In genomic region chr5:175729829-175730277, GRCh38 we compare ENCODE assay signal across 8 cellular contexts.
DNase-seq lines count a peak whose midpoint lies in the region; ATAC-seq and TF ChIP-seq lines count a peak whose summit lies in the region.

No MANE protein-coding gene starts in this region.

- no peaks in the 10 kb centered on the region for H3K9me2 ChIP-seq in hepatocyte (replicated peaks; ENCODE audit: insufficient read depth)

- H4K20me1 ChIP-seq in hepatocyte (ENCODE audit: insufficient read depth, poor library complexity, severe bottlenecking): no peaks in the 10 kb centered on the region

- no peaks in the 10 kb centered on the region for H3K27me3 ChIP-seq in GM06990 (replicated peaks; ENCODE audit: control insufficient read depth, insufficient read depth, low read length)
- no peaks in the 10 kb centered on the region for H3K27me3 ChIP-seq in hepatocyte

- TF ChIP-seq CTCF in GM06990 (IDR thresholded peaks at IDR 0.05; ENCODE audit: insufficient read depth, low read length, poor library complexity, severe bottlenecking) (peak; percentile 92), astrocyte of the cerebellum (IDR thresholded peaks at IDR 0.05; ENCODE audit: low read depth, low read length, missing control alignments) (peak; percentile 98), hepatocyte (IDR thresholded peaks at IDR 0.05; ENCODE audit: poor library complexity) (peak; percentile 97)

- H3K4me3 ChIP-seq in GM06990 (replicated peaks; ENCODE audit: low read depth, low read length) (no peak overlapping the region), astrocyte of the cerebellum (ENCODE audit: low read depth, low read length) (no peak overlapping the region), hepatocyte (no peak overlapping the region)

- in situ Hi-C loops in astrocyte of the cerebellum (cut with HindIII; ENCODE audit: low sequenced_read_pairs): no loop called here

- H3K79me2 ChIP-seq in hepatocyte: no peaks in the 10 kb centered on the region

- ATAC-seq in HG02884 (IDR thresholded peaks at IDR 0.05; ENCODE audit: unreplicated experiment): peak; percentile 73
- ATAC-seq in sciatic nerve: peak; percentile 88
- ATAC-seq in GM18520 (IDR thresholded peaks at IDR 0.05; ENCODE audit: unreplicated experiment): no peak

- peak overlapping the region; percentile 74 for H3K4me2 ChIP-seq in hepatocyte

- H2AFZ ChIP-seq in hepatocyte: peak overlapping the region; percentile 21

- H3K36me3 ChIP-seq in GM06990 (ENCODE audit: control insufficient read depth, insufficient read depth, low read length): no peaks in the 10 kb centered on the region
- H3K36me3 ChIP-seq in hepatocyte (replicated peaks; ENCODE audit: insufficient read depth, low read depth): no peaks in the 10 kb centered on the region

- intact Hi-C loops in sciatic nerve (cut with DNase I): no loop called here

- no peak overlapping the region for H3K27ac ChIP-seq in hepatocyte

- H3K4me1 ChIP-seq in hepatocyte (ENCODE audit: insufficient read depth): no peaks in the 10 kb centered on the region

- peak; percentile 44 for DNase-seq in GM06990 (ENCODE audit: extremely low read depth, insufficient read length)
- peak; percentile 84 to 86 for DNase-seq in NCI-H2081 (lab: John Stamatoyannopoulos, UW)
- DNase-seq in T1000 (lab: John Stamatoyannopoulos, UW): peak; percentile 84
- peak; percentile 83 for DNase-seq in astrocyte of the cerebellum (ENCODE audit: low read depth)
- peak; percentile 95 for DNase-seq in hepatocyte (ENCODE audit: low spot score)
- DNase-seq in sciatic nerve (ENCODE audit: low spot score): peak; percentile 90

- 7% methylated on average over 9 of the region's 9 CpGs for WGBS in hepatocyte (ENCODE audit: low lambda C conversion rate, missing lambda C conversion rate)

- no peaks in the 10 kb centered on the region for H3K9me3 ChIP-seq in hepatocyte (ENCODE audit: low read depth)

Comparison
In these comparisons a context has a peak if more than half of its experiments do, and no peak if none do; other contexts are left out.
1. DNase-seq: peak in every context shown above with its lines; median percentile 95 in hepatocyte; 90 in sciatic nerve; 85 in NCI-H2081; 84 in T1000; 83 in astrocyte of the cerebellum; 44 in GM06990.